ENCODE assay signal across 1 cellular context in genomic region chr15:57354436-57355123, GRCh38.
TF ChIP-seq lines count a peak whose summit lies in the region.

No MANE protein-coding gene starts in this region.

TF ChIP-seq in H1, 55 proteins besides CTCF, POLR2A, EP300 and RAD21:
- TF ChIP-seq KDM4A (IDR thresholded peaks at IDR 0.05; ENCODE audit: low read depth, low read length, severe bottlenecking) (no peak), RFX5 (IDR thresholded peaks at IDR 0.05; ENCODE audit: borderline replicate concordance, low read depth, low read length) (no peak), JUND (IDR thresholded peaks at IDR 0.05; ENCODE audit: low read length) (no peak), CHD7 (IDR thresholded peaks at IDR 0.05; ENCODE audit: insufficient replicate concordance, low read length) (no peak), PHF8 (conservative IDR thresholded peaks at IDR 0.05; ENCODE audit: low read depth, low read length) (no peak), NRF1 (IDR thresholded peaks at IDR 0.05; ENCODE audit: low read depth, low read length) (no peak), RXRA (IDR thresholded peaks at IDR 0.05; ENCODE audit: insufficient read depth, low read depth, low read length) (no peak), BCL11A (IDR thresholded peaks at IDR 0.05; ENCODE audit: low read depth in 2 of 2, low read length in 2 of 2) (no peak), ATF3 (IDR thresholded peaks at IDR 0.05; ENCODE audit: insufficient read depth, low read depth, low read length) (no peak), CTBP2 (IDR thresholded peaks at IDR 0.05; ENCODE audit: borderline replicate concordance, insufficient read depth, insufficient read length, low read length) (no peak), BRCA1 (IDR thresholded peaks at IDR 0.05; ENCODE audit: low read depth, low read length) (no peak), SP1 (IDR thresholded peaks at IDR 0.05; ENCODE audit: low read depth, low read length) (no peak), USF2 (IDR thresholded peaks at IDR 0.05; ENCODE audit: low read length) (no peak), CREB1 (IDR thresholded peaks at IDR 0.05) (no peak), CBX8 (IDR thresholded peaks at IDR 0.05; ENCODE audit: borderline replicate concordance, low read depth, low read length) (no peak), TBP (IDR thresholded peaks at IDR 0.05; ENCODE audit: low read depth, low read length) (no peak), ZNF274 (IDR thresholded peaks at IDR 0.05; ENCODE audit: borderline replicate concordance, extremely low read depth, low read length) (no peak)
